In the genomic region with DNA sequence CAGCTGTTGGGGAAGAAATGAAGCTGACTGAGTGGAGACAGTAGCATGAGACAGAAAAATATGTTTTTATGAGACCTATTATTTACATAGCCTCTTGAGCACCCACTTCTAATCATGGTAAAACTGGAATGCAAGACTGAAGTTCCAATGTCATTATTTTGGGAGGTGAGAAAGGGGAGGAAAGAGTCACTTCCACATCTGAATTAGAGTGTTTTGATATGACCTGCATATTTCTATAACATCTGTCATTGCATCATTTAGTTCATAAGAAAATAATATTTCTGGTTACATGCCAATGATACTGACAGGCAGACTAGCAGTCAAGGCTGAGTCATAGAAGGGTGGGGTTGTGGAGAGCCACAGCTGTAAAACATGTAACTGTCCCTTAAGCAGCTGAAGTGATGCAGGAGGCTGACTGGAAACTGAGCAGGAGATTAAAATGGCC, we compare ENCODE assay signal across 10 cellular contexts. TPM values are rescaled to one million over a fixed set of nuclear protein-coding genes. Genes with fewer than 3 reads are reported as not detected.
DNase-seq lines count a peak whose midpoint lies in the region; ATAC-seq and TF ChIP-seq lines count a peak whose summit lies in the region.
"Had no signal": no experiment of that assay in that cellular context is flagged by ENCODE, and none has a peak within 500 bp of the region (broad histone marks: within the 10 kb centered on the region; RNA-seq: fewer than 3 reads in every experiment).

No MANE protein-coding gene starts in this region.

- no peak overlapping the region for H3K4me3 Mint-ChIP-seq in activated T-helper 1 cell treated with anti-CD3 and anti-CD28 coated beads, Interleukin-12 subunit alpha, Interleukin-12 subunit beta, Interleukin-2, Interleukin-4 antibody, amounts not matched to agents 30 ng/mL and 10 ng/mL and 1 ng/mL, durations not matched to agents 14 hours and 24 hours and 36 hours

- ATAC-seq in SK-N-SH treated with all-trans-retinoic acid at 6 μM for 48 hours (no peak; the same call in 2 of the 3 replicates), Right ventricle myocardium superior (ENCODE audit: poor library complexity) (peak; percentile 77), GM21576 (IDR thresholded peaks at IDR 0.05; ENCODE audit: unreplicated experiment) (no peak), HG03354 (IDR thresholded peaks at IDR 0.05; ENCODE audit: poor library complexity, severe bottlenecking, unreplicated experiment) (no peak)

- H3K9me3 Mint-ChIP-seq in activated T-helper 1 cell treated with anti-CD3 and anti-CD28 coated beads, Interleukin-12 subunit alpha, Interleukin-12 subunit beta, Interleukin-2, Interleukin-4 antibody, amounts not matched to agents 30 ng/mL and 10 ng/mL and 1 ng/mL, durations not matched to agents 14 hours and 24 hours and 36 hours, result no peaks in the 10 kb centered on the region

- H3K27me3 Mint-ChIP-seq in activated T-helper 1 cell treated with anti-CD3 and anti-CD28 coated beads, Interleukin-12 subunit alpha, Interleukin-12 subunit beta, Interleukin-2, Interleukin-4 antibody, amounts not matched to agents 30 ng/mL and 10 ng/mL and 1 ng/mL, durations not matched to agents 14 hours and 24 hours and 36 hours (ENCODE audit: insufficient read depth), result peaks cover 20% of the 10 kb centered on the region

- H3K4me1 Mint-ChIP-seq in activated T-helper 1 cell treated with anti-CD3 and anti-CD28 coated beads, Interleukin-12 subunit alpha, Interleukin-12 subunit beta, Interleukin-2, Interleukin-4 antibody, amounts not matched to agents 30 ng/mL and 10 ng/mL and 1 ng/mL, durations not matched to agents 14 hours and 24 hours and 36 hours (ENCODE audit: low read depth), result no peaks in the 10 kb centered on the region

- DNase-seq in stimulated activated CD4-positive, alpha-beta T cell treated with anti-CD3 and anti-CD28 coated beads, Interleukin-15, amount 100 ng/mL, for 24 hours, result peak; percentile 2
- no peak for DNase-seq in stimulated activated CD4-positive, alpha-beta T cell treated with anti-CD3 and anti-CD28 coated beads, Interleukin-4, amount 100 ng/mL, for 1 hour
- DNase-seq in Right ventricle myocardium superior (no peak), germinal center (ENCODE audit: low spot score) (no peak)
- no peak for DNase-seq in activated T-helper 1 cell treated with anti-CD3 and anti-CD28 coated beads, Interleukin-12 subunit alpha, Interleukin-12 subunit beta, Interleukin-2, Interleukin-4 antibody, amounts not matched to agents 30 ng/mL and 10 ng/mL and 1 ng/mL, durations not matched to agents 14 hours and 24 hours and 36 hours (ENCODE audit: low spot score)
- DNase-seq: DND-41, MM.1S had no signal

- no peak overlapping the region for H3K27ac Mint-ChIP-seq in activated T-helper 1 cell treated with anti-CD3 and anti-CD28 coated beads, Interleukin-12 subunit alpha, Interleukin-12 subunit beta, Interleukin-2, Interleukin-4 antibody, amounts not matched to agents 30 ng/mL and 10 ng/mL and 1 ng/mL, durations not matched to agents 14 hours and 24 hours and 36 hours

- no peaks in the 10 kb centered on the region for H3K36me3 Mint-ChIP-seq in activated T-helper 1 cell treated with anti-CD3 and anti-CD28 coated beads, Interleukin-12 subunit alpha, Interleukin-12 subunit beta, Interleukin-2, Interleukin-4 antibody, amounts not matched to agents 30 ng/mL and 10 ng/mL and 1 ng/mL, durations not matched to agents 14 hours and 24 hours and 36 hours (ENCODE audit: low read depth)

- intact Hi-C loops in Right ventricle myocardium superior (cut with DNase I), result no loop called here
- intact Hi-C loops in activated T-helper 1 cell treated with anti-CD3 and anti-CD28 coated beads, Interleukin-12 subunit alpha, Interleukin-12 subunit beta, Interleukin-2, Interleukin-4 antibody, amounts not matched to agents 30 ng/mL and 10 ng/mL and 1 ng/mL, durations not matched to agents 14 hours and 24 hours and 36 hours (cut with micrococcal nuclease), result no loop called here

TF ChIP-seq in SK-N-SH treated with all-trans-retinoic acid at 6 μM for 48 hours, 23 proteins besides CTCF, POLR2A, EP300 and RAD21:
- TF ChIP-seq, protein P1, sequence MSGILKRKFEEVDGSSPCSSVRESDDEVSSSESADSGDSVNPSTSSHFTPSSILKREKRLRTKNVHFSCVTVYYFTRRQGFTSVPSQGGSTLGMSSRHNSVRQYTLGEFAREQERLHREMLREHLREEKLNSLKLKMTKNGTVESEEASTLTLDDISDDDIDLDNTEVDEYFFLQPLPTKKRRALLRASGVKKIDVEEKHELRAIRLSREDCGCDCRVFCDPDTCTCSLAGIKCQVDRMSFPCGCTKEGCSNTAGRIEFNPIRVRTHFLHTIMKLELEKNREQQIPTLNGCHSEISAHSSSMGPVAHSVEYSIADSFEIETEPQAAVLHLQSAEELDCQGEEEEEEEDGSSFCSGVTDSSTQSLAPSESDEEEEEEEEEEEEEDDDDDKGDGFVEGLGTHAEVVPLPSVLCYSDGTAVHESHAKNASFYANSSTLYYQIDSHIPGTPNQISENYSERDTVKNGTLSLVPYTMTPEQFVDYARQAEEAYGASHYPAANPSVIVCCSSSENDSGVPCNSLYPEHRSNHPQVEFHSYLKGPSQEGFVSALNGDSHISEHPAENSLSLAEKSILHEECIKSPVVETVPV (CRISPR knock-in tag; IDR thresholded peaks at IDR 0.05), result no peak
- 0 out of 2 replicates have a peak, but pooled peaks have one; percentile 8 for TF ChIP-seq ISL1 (CRISPR knock-in tag; IDR thresholded peaks at IDR 0.05)

RNA-seq across cellular contexts. Expression of a gene that starts 26.7 kb away (rescaled TPM):
- 81.5 TPM for total RNA-seq in Right ventricle myocardium superior
- total RNA-seq in activated T-helper 1 cell treated with anti-CD3 and anti-CD28 coated beads, Interleukin-12 subunit alpha, Interleukin-12 subunit beta, Interleukin-2, Interleukin-4 antibody, amounts not matched to agents 30 ng/mL and 10 ng/mL and 1 ng/mL, durations not matched to agents 14 hours and 24 hours and 36 hours, result not detected in 2 replicates

Comparison
In these comparisons a context has a peak if more than half of its experiments do, and no peak if none do; other contexts are left out.
1. RNA of a gene that starts 26.7 kb away (total RNA-seq): 81.5 TPM in Right ventricle myocardium superior (single experiment); not detected in activated T-helper 1 cell treated with anti-CD3 and anti-CD28 coated beads, Interleukin-12 subunit alpha, Interleukin-12 subunit beta, Interleukin-2, Interleukin-4 antibody, amounts not matched to agents 30 ng/mL and 10 ng/mL and 1 ng/mL, durations not matched to agents 14 hours and 24 hours and 36 hours; every median in the first group is over 10 times any median in the second.